11 cellular contexts compared by ENCODE assay signal in the genomic region with DNA sequence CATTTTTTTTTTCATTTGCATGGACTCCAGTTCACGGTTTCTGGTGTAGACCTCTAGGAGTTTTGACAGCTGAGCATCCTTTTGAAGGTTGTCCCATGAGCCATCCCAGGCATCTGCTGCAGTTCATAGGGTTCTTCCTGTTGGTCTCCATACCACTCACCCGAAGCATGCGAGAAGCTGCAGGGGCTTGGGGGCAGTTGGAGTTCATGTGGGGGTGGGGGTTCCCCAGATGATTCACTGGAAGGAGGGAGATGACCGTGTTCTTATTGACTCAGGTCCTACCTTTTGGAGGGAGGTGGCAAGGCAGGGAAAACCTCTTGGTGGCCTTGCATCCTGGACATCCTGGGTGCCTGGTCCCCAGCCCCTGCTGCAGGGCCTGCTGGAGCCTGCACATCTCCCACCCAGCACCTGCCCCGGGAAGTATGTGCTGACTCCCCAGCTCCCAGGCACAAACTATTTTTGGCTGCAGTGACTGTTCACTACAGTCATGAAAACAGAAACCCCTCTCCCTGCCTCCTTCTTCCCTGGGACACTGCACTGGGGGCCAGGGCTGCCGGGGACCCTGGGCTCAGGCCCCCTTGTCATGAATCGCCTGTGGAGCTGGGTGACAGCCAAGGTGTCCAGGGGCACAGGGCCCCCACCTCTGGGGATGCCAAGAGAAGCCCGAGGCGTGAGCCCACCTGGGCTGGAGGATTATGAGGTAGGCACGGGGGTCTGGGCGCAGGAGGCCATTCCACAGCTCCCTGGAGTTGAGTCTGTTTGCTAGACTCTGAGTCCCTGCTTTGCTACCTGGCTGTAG.
DNase-seq lines count a peak whose midpoint lies in the region; ATAC-seq and TF ChIP-seq lines count a peak whose summit lies in the region.
"Had no signal": no experiment of that assay in that cellular context is flagged by ENCODE, and none has a peak within 500 bp of the region (broad histone marks: within the 10 kb centered on the region; RNA-seq: fewer than 3 reads in every experiment).

No MANE protein-coding gene starts in this region.

- H3K27ac ChIP-seq in HEK293 (ENCODE audit: extremely low read depth, low read depth, low read length) (no peak overlapping the region), aorta (ENCODE audit: low read depth in 1 of 2, low read length in 2 of 2) (no peak overlapping the region)
- H3K27ac ChIP-seq: ovary had no signal

- H3K9me3 ChIP-seq in HEK293 (ENCODE audit: control insufficient read depth, insufficient read depth, low read depth, low read length) (no peaks in the 10 kb centered on the region), iPS-15b (ENCODE audit: control insufficient read depth, insufficient read depth, low read length) (no peaks in the 10 kb centered on the region), aorta (ENCODE audit: control insufficient read depth, low read length) (no peaks in the 10 kb centered on the region)
- H3K9me3 ChIP-seq: ovary had no signal

- intact Hi-C loops in lower leg skin (cut with DNase I; ENCODE audit: low total_unique reads): no loop called here
- intact Hi-C loops in aorta (cut with DNase I): no loop called here

- no peaks in the 10 kb centered on the region for H3K27me3 Mint-ChIP-seq in activated CD8-positive, alpha-beta T cell treated with anti-CD3 and anti-CD28 coated beads, Interleukin-2, amount 10 ng/mL, durations not matched to agents 7 days and 5 days (ENCODE audit: low read depth)

- peaks cover 60% of the 10 kb centered on the region for H3K4me1 Mint-ChIP-seq in activated CD8-positive, alpha-beta T cell treated with anti-CD3 and anti-CD28 coated beads, Interleukin-2, amount 10 ng/mL, durations not matched to agents 7 days and 5 days (ENCODE audit: low read depth)

- no peaks in the 10 kb centered on the region for H3K9me3 Mint-ChIP-seq in activated CD8-positive, alpha-beta T cell treated with anti-CD3 and anti-CD28 coated beads, Interleukin-2, amount 10 ng/mL, durations not matched to agents 7 days and 5 days (ENCODE audit: insufficient read depth)

- H3K4me3 ChIP-seq in HEK293 (ENCODE audit: low read depth, low read length): no peak overlapping the region
- H3K4me3 ChIP-seq in iPS-15b (ENCODE audit: low read depth, low read length): no peak overlapping the region
- H3K4me3 ChIP-seq in lower leg skin (ENCODE audit: low read depth, poor library complexity, severe bottlenecking): no peak overlapping the region
- no peak overlapping the region for H3K4me3 ChIP-seq in aorta (ENCODE audit: low read length in 2 of 2)
- H3K4me3 ChIP-seq: ovary had no signal

- no peak overlapping the region for H3K4me3 Mint-ChIP-seq in activated CD8-positive, alpha-beta T cell treated with anti-CD3 and anti-CD28 coated beads, Interleukin-2, amount 10 ng/mL, durations not matched to agents 7 days and 5 days

- H3K4me1 ChIP-seq in HEK293 (ENCODE audit: control insufficient read depth, insufficient read depth, low read length): 0 out of 2 replicates have a peak, but pooled peaks cover 2% of the 10 kb centered on the region
- peaks cover 4% of the 10 kb centered on the region for H3K4me1 ChIP-seq in iPS-15b (ENCODE audit: control insufficient read depth, insufficient read depth, low read length)
- no peaks in the 10 kb centered on the region for H3K4me1 ChIP-seq in aorta (ENCODE audit: control insufficient read depth in 1 of 2, insufficient read depth in 2 of 2, low read length in 2 of 2)

- POLR2A ChIA-PET in HEK293 (lab: Yijun Ruan, JAX): no interaction called here
- POLR2A ChIA-PET in activated CD8-positive, alpha-beta T cell treated with anti-CD3 and anti-CD28 coated beads, Interleukin-2, amount 10 ng/mL, durations not matched to agents 7 days and 5 days (lab: Charles Lee): interaction anchor here (0.5 kb wide), 1 partner anchor 1818 kb away, joined by 5 read pairs; no protein-coding TSS in a partner anchor

- 76 to 78% methylated on average over 11 of the region's 11 CpGs for WGBS in lower leg skin, 2 donors
- 84 to 85% methylated on average over 10 to 11 of the region's 11 CpGs for WGBS in aorta, 2 donors

- CTCF ChIA-PET in HEK293 (lab: Yijun Ruan, JAX): interaction anchor here (0.7 to 4.9 kb wide), 5 partner anchors 13 to 153 kb away, joined by 3 to 39 read pairs (median 4); no protein-coding TSS in a partner anchor
- CTCF ChIA-PET in activated CD8-positive, alpha-beta T cell treated with anti-CD3 and anti-CD28 coated beads, Interleukin-2, amount 10 ng/mL, durations not matched to agents 7 days and 5 days (lab: Charles Lee): interaction anchor here (1.6 to 7.3 kb wide), 3 partner anchors 12 to 33 kb away, joined by 4 to 78 read pairs (median 10); no protein-coding TSS in a partner anchor

- H3K27me3 ChIP-seq in iPS-15b (ENCODE audit: control insufficient read depth, insufficient read depth, low read length): no peaks in the 10 kb centered on the region
- H3K27me3 ChIP-seq in aorta (ENCODE audit: control insufficient read depth in 1 of 2, insufficient read depth in 2 of 2, low read length in 1 of 2): no peaks in the 10 kb centered on the region
- H3K27me3 ChIP-seq: ovary had no signal

- no peak for TF ChIP-seq CTCF in HEK293 (tag by site-specific recombination; IDR thresholded peaks at IDR 0.05)
- no peak for TF ChIP-seq CTCF in lower leg skin (IDR thresholded peaks at IDR 0.05)

- no peak for DNase-seq in activated CD8-positive, alpha-beta T cell treated with anti-CD3 and anti-CD28 coated beads, Interleukin-2, amount 10 ng/mL, durations not matched to agents 7 days and 5 days
- peak in 2 of 3 experiments; percentile 22 to 54 for DNase-seq in stimulated activated CD4-positive, alpha-beta T cell treated with anti-CD3 and anti-CD28 coated beads, TNF-alpha, amount 100 ng/mL, for 24 hours (ENCODE audit: low read depth in 3 of 3)
- DNase-seq in cerebellar cortex (ENCODE audit: low spot score) (no peak), lower leg skin (ENCODE audit: low spot score in 2 of 2) (no peak), aorta (no peak)
- DNase-seq: DMS79 treated with DMSO at 0.1 percent for 48 hours, NCI-H1930 had no signal

- peaks cover 0 to 4% of the 10 kb centered on the region in 2 experiments; a peak in 1 of 3 replicates for H3K36me3 ChIP-seq in HEK293 (ENCODE audit: control insufficient read depth in 2 of 2, insufficient read depth in 1 of 2, low read length in 2 of 2)
- H3K36me3 ChIP-seq in iPS-15b (ENCODE audit: control insufficient read depth, insufficient read depth, low read length): peaks cover 3% of the 10 kb centered on the region
- H3K36me3 ChIP-seq in aorta (ENCODE audit: control insufficient read depth in 1 of 2, insufficient read depth in 2 of 2, low read length in 1 of 2): no peaks in the 10 kb centered on the region
- H3K36me3 ChIP-seq: ovary had no signal

- TF ChIP-seq POLR2A in lower leg skin (IDR thresholded peaks at IDR 0.05): no peak

- no peak for ATAC-seq in activated CD8-positive, alpha-beta T cell treated with anti-CD3 and anti-CD28 coated beads, Interleukin-2, amount 10 ng/mL, durations not matched to agents 7 days and 5 days
- no peak for ATAC-seq in aorta (ENCODE audit: low FRiP score)
- ATAC-seq: HepG2 had no signal

- H3K36me3 Mint-ChIP-seq in activated CD8-positive, alpha-beta T cell treated with anti-CD3 and anti-CD28 coated beads, Interleukin-2, amount 10 ng/mL, durations not matched to agents 7 days and 5 days (ENCODE audit: low read depth): peaks cover 26% of the 10 kb centered on the region

- H3K9ac ChIP-seq in iPS-15b (ENCODE audit: low read depth, low read length): peak overlapping the region; percentile 26

- H3K27ac Mint-ChIP-seq in activated CD8-positive, alpha-beta T cell treated with anti-CD3 and anti-CD28 coated beads, Interleukin-2, amount 10 ng/mL, durations not matched to agents 7 days and 5 days: peak overlapping the region; percentile 47

TF ChIP-seq in HEK293, 187 proteins besides CTCF, POLR2A, EP300 and RAD21:
- TF ChIP-seq ZNF791 (tag by site-specific recombination; IDR thresholded peaks at IDR 0.05) (no peak), GFI1B (tag by site-specific recombination; IDR thresholded peaks at IDR 0.05) (no peak), GLIS2 (tag by site-specific recombination; IDR thresholded peaks at IDR 0.05) (peak; percentile 40; the same call in 1 of the 2 replicates), MZF1 (tag by site-specific recombination; IDR thresholded peaks at IDR 0.05; ENCODE audit: borderline replicate concordance) (no peak), ZNF561 (tag by site-specific recombination; IDR thresholded peaks at IDR 0.05; ENCODE audit: borderline replicate concordance) (no peak)

Comparison
In these comparisons a context has a peak if more than half of its experiments do, and no peak if none do; other contexts are left out.
1. DNase-seq: peak in stimulated activated CD4-positive, alpha-beta T cell treated with anti-CD3 and anti-CD28 coated beads, TNF-alpha, amount 100 ng/mL, for 24 hours (2 of 3); none in activated CD8-positive, alpha-beta T cell treated with anti-CD3 and anti-CD28 coated beads, Interleukin-2, amount 10 ng/mL, durations not matched to agents 7 days and 5 days (single experiment), cerebellar cortex (single experiment), lower leg skin (0 of 2) and aorta (0 of 2).